Comparison of ENCODE assay signal across 8 cellular contexts in genomic region chr12:47361389-47362031, GRCh38.
DNase-seq lines count a peak whose midpoint lies in the region; ATAC-seq and TF ChIP-seq lines count a peak whose summit lies in the region.

No MANE protein-coding gene starts in this region.

- no peaks in the 10 kb centered on the region for H3K27me3 Mint-ChIP-seq in activated CD4-positive, alpha-beta memory T cell treated with anti-CD3 and anti-CD28 coated beads, Interleukin-2, amount 10 ng/mL, durations not matched to agents 7 days and 5 days

- peaks cover 15% of the 10 kb centered on the region for H3K36me3 Mint-ChIP-seq in activated CD4-positive, alpha-beta memory T cell treated with anti-CD3 and anti-CD28 coated beads, Interleukin-2, amount 10 ng/mL, durations not matched to agents 7 days and 5 days (ENCODE audit: low read depth)

- peaks cover 60% of the 10 kb centered on the region for H3K4me1 Mint-ChIP-seq in activated CD4-positive, alpha-beta memory T cell treated with anti-CD3 and anti-CD28 coated beads, Interleukin-2, amount 10 ng/mL, durations not matched to agents 7 days and 5 days

- no peaks in the 10 kb centered on the region for H4K20me1 ChIP-seq in BLaER1 treated with 17β-estradiol and CSF1 and Interleukin-3, amounts not matched to agents 10 nM and 100 nM

- CTCF ChIA-PET in activated CD4-positive, alpha-beta memory T cell treated with anti-CD3 and anti-CD28 coated beads, Interleukin-2, amount 10 ng/mL, durations not matched to agents 7 days and 5 days (lab: Charles Lee): interaction anchor here (1.0 to 3.4 kb wide), 3 partner anchors 35 to 145 kb away, joined by 3 to 16 read pairs (median 6); no protein-coding TSS in a partner anchor

- no peak for TF ChIP-seq CTCF in gastroesophageal sphincter (IDR thresholded peaks at IDR 0.05)

- ATAC-seq in GM21423 (IDR thresholded peaks at IDR 0.05; ENCODE audit: unreplicated experiment): peak; percentile 70
- no peak for ATAC-seq in gastroesophageal sphincter

- no peak for TF ChIP-seq POLR2A in gastroesophageal sphincter (IDR thresholded peaks at IDR 0.05)

- DNase-seq in HPDE6-E6E7 (ENCODE audit: extremely low spot score): peak; percentile 39
- DNase-seq in activated CD4-positive, alpha-beta memory T cell treated with anti-CD3 and anti-CD28 coated beads, Interleukin-2, amount 10 ng/mL, durations not matched to agents 7 days and 5 days: peak; percentile 68
- peak; percentile 21 to 41 (median 35) for DNase-seq in stimulated activated CD4-positive, alpha-beta T cell treated with anti-CD3 and anti-CD28 coated beads, TNF-alpha, amount 100 ng/mL, for 4 hours (ENCODE audit: low read depth in 3 of 3)
- DNase-seq in NCI-H2029 treated with DMSO at 0.1 percent for 48 hours (lab: John Stamatoyannopoulos, UW): no peak
- no peak for DNase-seq in DMS79 (lab: John Stamatoyannopoulos, UW)

- H3K27me3 ChIP-seq in BLaER1 treated with 17β-estradiol and CSF1 and Interleukin-3, amounts not matched to agents 10 nM and 100 nM: no peaks in the 10 kb centered on the region
- H3K27me3 ChIP-seq in gastroesophageal sphincter: no peaks in the 10 kb centered on the region

- TF ChIP-seq EP300 in gastroesophageal sphincter (IDR thresholded peaks at IDR 0.05): no peak

- H3K4me3 ChIP-seq in BLaER1 treated with 17β-estradiol and CSF1 and Interleukin-3, amounts not matched to agents 10 nM and 100 nM: peak overlapping the region; percentile 11 to 64 (median 52); a peak in 19 of 20 replicates
- no peak overlapping the region for H3K4me3 ChIP-seq in gastroesophageal sphincter

- peak overlapping the region; percentile 81 to 92 (median 89) for H3K4me2 ChIP-seq in BLaER1 treated with 17β-estradiol and CSF1 and Interleukin-3, amounts not matched to agents 10 nM and 100 nM

- H3K9me3 ChIP-seq in BLaER1 treated with 17β-estradiol and CSF1 and Interleukin-3, amounts not matched to agents 10 nM and 100 nM (replicated peaks in 1 of 11): peaks cover 0 to 10% (median 4%) of the 10 kb centered on the region in 11 experiments; a peak in 8 of 22 replicates
- no peaks in the 10 kb centered on the region for H3K9me3 ChIP-seq in gastroesophageal sphincter

- H3K9ac ChIP-seq in BLaER1 treated with 17β-estradiol and CSF1 and Interleukin-3, amounts not matched to agents 10 nM and 100 nM: peak overlapping the region; percentile 72 to 88 (median 84)

- 49 to 66% methylated on average over 4 to 6 of the region's 7 CpGs for WGBS in gastroesophageal sphincter (ENCODE audit: low coverage in 1 of 2), 2 donors

- peak overlapping the region; percentile 100 for H3K27ac Mint-ChIP-seq in activated CD4-positive, alpha-beta memory T cell treated with anti-CD3 and anti-CD28 coated beads, Interleukin-2, amount 10 ng/mL, durations not matched to agents 7 days and 5 days

- no peaks in the 10 kb centered on the region for H3K36me3 ChIP-seq in BLaER1 treated with 17β-estradiol and CSF1 and Interleukin-3, amounts not matched to agents 10 nM and 100 nM
- no peaks in the 10 kb centered on the region for H3K36me3 ChIP-seq in gastroesophageal sphincter

- H3K9me3 Mint-ChIP-seq in activated CD4-positive, alpha-beta memory T cell treated with anti-CD3 and anti-CD28 coated beads, Interleukin-2, amount 10 ng/mL, durations not matched to agents 7 days and 5 days: peaks cover 7% of the 10 kb centered on the region

- H3K4me1 ChIP-seq in BLaER1 treated with 17β-estradiol and CSF1 and Interleukin-3, amounts not matched to agents 10 nM and 100 nM: peaks cover 39 to 80% (median 47%) of the 10 kb centered on the region in 10 experiments
- no peaks in the 10 kb centered on the region for H3K4me1 ChIP-seq in gastroesophageal sphincter

- H3K27ac ChIP-seq in BLaER1 treated with 17β-estradiol and CSF1 and Interleukin-3, amounts not matched to agents 10 nM and 100 nM: peak overlapping the region; percentile 81 to 98 (median 94)
- peak overlapping the region in 3 of 4 donors; percentile 6 to 35 (median 27) for H3K27ac ChIP-seq in gastroesophageal sphincter

- POLR2A ChIA-PET in activated CD4-positive, alpha-beta memory T cell treated with anti-CD3 and anti-CD28 coated beads, Interleukin-2, amount 10 ng/mL, durations not matched to agents 7 days and 5 days (lab: Charles Lee): interaction anchor here (0.7 to 5.7 kb wide), 19 partner anchors 7 to 1092 kb away, joined by 3 to 97 read pairs (median 9); partner anchors contain the start of genes AMIGO2, PCED1B and SLC38A1

- H3K4me3 Mint-ChIP-seq in activated CD4-positive, alpha-beta memory T cell treated with anti-CD3 and anti-CD28 coated beads, Interleukin-2, amount 10 ng/mL, durations not matched to agents 7 days and 5 days: peak overlapping the region; percentile 76

Comparison
In these comparisons a context has a peak if more than half of its experiments do, and no peak if none do; other contexts are left out.
1. H3K4me3 ChIP-seq: peak in BLaER1 treated with 17β-estradiol and CSF1 and Interleukin-3, amounts not matched to agents 10 nM and 100 nM (10 of 10); none in gastroesophageal sphincter (0 of 2).
2. DNase-seq: peak in HPDE6-E6E7 (single experiment), activated CD4-positive, alpha-beta memory T cell treated with anti-CD3 and anti-CD28 coated beads, Interleukin-2, amount 10 ng/mL, durations not matched to agents 7 days and 5 days (single experiment) and stimulated activated CD4-positive, alpha-beta T cell treated with anti-CD3 and anti-CD28 coated beads, TNF-alpha, amount 100 ng/mL, for 4 hours (3 of 3); none in NCI-H2029 treated with DMSO at 0.1 percent for 48 hours (single experiment) and DMS79 (single experiment).